In genomic region chr2:149901231-149901859, GRCh38 we compare ENCODE assay signal across 19 cellular contexts.
"Had no signal": no experiment of that assay in that cellular context is flagged by ENCODE, and none has a peak within 500 bp of the region (broad histone marks: within the 10 kb centered on the region; RNA-seq: fewer than 3 reads in every experiment).

No MANE protein-coding gene starts in this region.

- H3K9me3 ChIP-seq: adrenal gland, body of pancreas had no signal

- H3K36me3 ChIP-seq: adrenal gland had no signal

- DNase-seq: activated CD4-positive, alpha-beta T cell treated with anti-CD3 and anti-CD28 coated beads for 48 hours; activated CD4-positive, alpha-beta T cell treated with anti-CD3 and anti-CD28 coated beads, Interleukin-2, amount 50 U/mL, for 4 hours; activated CD4-positive, CD25-positive, alpha-beta regulatory T cell treated with anti-CD3 and anti-CD28 coated beads, Interleukin-2, amount 50 U/mL, for 72 hours; activated CD8-positive, alpha-beta memory T cell treated with anti-CD3 and anti-CD28 coated beads, Interleukin-2, amount 50 U/mL, for 48 hours; activated CD8-positive, alpha-beta T cell treated with anti-CD3 and anti-CD28 coated beads, Interleukin-2, amount 10 ng/mL, durations not matched to agents 7 days and 5 days; activated naive CD4-positive, alpha-beta T cell treated with anti-CD3 and anti-CD28 coated beads, Interleukin-2, amount 50 U/mL, for 16 hours; activated naive CD8-positive, alpha-beta T cell treated with anti-CD3 and anti-CD28 coated beads, Interleukin-2, amount 10 ng/mL, durations not matched to agents 7 days and 5 days; activated T-cell treated with anti-CD3 and anti-CD28 coated beads, Interleukin-2, amount 50 U/mL, for 1 hour; anterior cingulate cortex; body of pancreas; Karpas-422; NCI-H1105 treated with DMSO at 0.1 percent for 48 hours; NCI-H1436 treated with DMSO at 0.1 percent for 48 hours; NCI-H187; NCI-H2081; NCI-H524; SHP77 treated with DMSO at 0.1 percent for 48 hours had no signal

- H3K27me3 ChIP-seq: adrenal gland, body of pancreas had no signal

- H3K4me3 ChIP-seq: adrenal gland, body of pancreas had no signal

- H3K27ac ChIP-seq: adrenal gland, body of pancreas had no signal

- ATAC-seq: activated CD8-positive, alpha-beta T cell treated with anti-CD3 and anti-CD28 coated beads, Interleukin-2, amount 10 ng/mL, durations not matched to agents 7 days and 5 days; body of pancreas; WTC11 had no signal

- H3K4me1 ChIP-seq: adrenal gland, body of pancreas had no signal
